18 cellular contexts compared by ENCODE assay signal in genomic region chr2:233764264-233764663, GRCh38. TPM values are rescaled to one million over a fixed set of nuclear protein-coding genes. Genes with fewer than 3 reads are reported as not detected.
A peak's percentile ranks its signal among the peaks of the same experiment; 100 is the strongest.
DNase-seq lines count a peak whose midpoint lies in the region; ATAC-seq and TF ChIP-seq lines count a peak whose summit lies in the region.
"Had no signal": no experiment of that assay in that cellular context is flagged by ENCODE, and none has a peak within 500 bp of the region (broad histone marks: within the 10 kb centered on the region; RNA-seq: fewer than 3 reads in every experiment).

No MANE protein-coding gene starts in this region.

- peak overlapping the region; percentile 49 for H3K27ac ChIP-seq in duodenal mucosa (ENCODE audit: low read depth, low read length)

- H3K9me3 Mint-ChIP-seq in activated CD4-positive, alpha-beta T cell treated with anti-CD3 and anti-CD28 coated beads for 36 hours (ENCODE audit: low read depth) = no peaks in the 10 kb centered on the region
- H3K9me3 Mint-ChIP-seq: CD4-positive, alpha-beta memory T cell; stimulated activated naive B cell treated with anti-CD40 and anti-IgM and Interleukin-4, amounts not matched to agents 10 μg/mL and 1 μg/mL and 100 μg/mL, for 72 hours had no signal

- H3K4me1 Mint-ChIP-seq in activated CD4-positive, alpha-beta T cell treated with anti-CD3 and anti-CD28 coated beads for 36 hours = no peaks in the 10 kb centered on the region
- H3K4me1 Mint-ChIP-seq: CD4-positive, alpha-beta memory T cell; stimulated activated naive B cell treated with anti-CD40 and anti-IgM and Interleukin-4, amounts not matched to agents 10 μg/mL and 1 μg/mL and 100 μg/mL, for 72 hours had no signal

- CTCF ChIA-PET in activated CD4-positive, alpha-beta T cell treated with anti-CD3 and anti-CD28 coated beads for 36 hours (lab: Charles Lee) = no interaction called here

- DNase-seq in AG10803 (ENCODE audit: low read depth) (peak; percentile 17), LoVo (ENCODE audit: low spot score) (peak; percentile 87), mucosa of descending colon (peak in 1 of 3 donors; percentile 17), amygdala (lab: John Stamatoyannopoulos, UW) (no peak), OCI-M2 (lab: John Stamatoyannopoulos, UW; ENCODE audit: unreplicated experiment) (no peak), DMS114 treated with DMSO at 0.1 percent for 48 hours (lab: John Stamatoyannopoulos, UW; ENCODE audit: unreplicated experiment) (no peak)
- no peak for DNase-seq in activated CD4-positive, alpha-beta T cell treated with anti-CD3 and anti-CD28 coated beads for 36 hours
- DNase-seq: activated CD4-positive, alpha-beta T cell treated with anti-CD3 and anti-CD28 coated beads, Interleukin-2, amount 50 U/mL, for 48 hours; activated effector memory CD4-positive, alpha-beta T cell treated with Interleukin-2 at 50 U/mL for 16 hours; CD4-positive, alpha-beta memory T cell; NCI-H2171 treated with DMSO at 0.1 percent for 48 hours; stimulated activated naive B cell treated with anti-CD40 and anti-IgM and Interleukin-4, amounts not matched to agents 10 μg/mL and 1 μg/mL and 100 μg/mL, for 72 hours had no signal

- peak overlapping the region in 1 of 2 donors; percentile 28 for H3K9ac ChIP-seq in duodenal mucosa (ENCODE audit: low read depth in 1 of 2, low read length in 2 of 2)

- H3K9me3 ChIP-seq in duodenal mucosa (ENCODE audit: control insufficient read depth in 1 of 2, low read length in 2 of 2) (no peaks in the 10 kb centered on the region), mucosa of descending colon (no peaks in the 10 kb centered on the region)

- H3K27ac Mint-ChIP-seq in activated CD4-positive, alpha-beta T cell treated with anti-CD3 and anti-CD28 coated beads for 36 hours = no peak overlapping the region
- H3K27ac Mint-ChIP-seq: CD4-positive, alpha-beta memory T cell; progenitor cell of endocrine pancreas; stimulated activated naive B cell treated with anti-CD40 and anti-IgM and Interleukin-4, amounts not matched to agents 10 μg/mL and 1 μg/mL and 100 μg/mL, for 72 hours had no signal

- TF ChIP-seq CTCF in AG10803 (conservative IDR thresholded peaks at IDR 0.05; ENCODE audit: low read length) (no peak), mucosa of descending colon (IDR thresholded peaks at IDR 0.05) (no peak)

- H3K4me3 ChIP-seq in AG10803 (ENCODE audit: low read length) = no peak overlapping the region
- peak overlapping the region; percentile 28 to 48 for H3K4me3 ChIP-seq in duodenal mucosa (ENCODE audit: low read depth in 1 of 2, low read length in 2 of 2)
- H3K4me3 ChIP-seq in mucosa of descending colon = no peak overlapping the region

- intact Hi-C loops in mucosa of descending colon (cut with DNase I, micrococcal nuclease) = no loop called here
- intact Hi-C loops in activated CD4-positive, alpha-beta T cell treated with anti-CD3 and anti-CD28 coated beads for 36 hours (cut with DNase I, micrococcal nuclease) = no loop called here

- H3K36me3 ChIP-seq in duodenal mucosa (ENCODE audit: control insufficient read depth in 1 of 2, insufficient read depth in 2 of 2, low read length in 2 of 2) (peaks cover 9 to 12% of the 10 kb centered on the region in 2 donors), mucosa of descending colon (ENCODE audit: low read depth) (no peaks in the 10 kb centered on the region)

- no peaks in the 10 kb centered on the region for H3K36me3 Mint-ChIP-seq in activated CD4-positive, alpha-beta T cell treated with anti-CD3 and anti-CD28 coated beads for 36 hours (ENCODE audit: low read depth)
- H3K36me3 Mint-ChIP-seq: CD4-positive, alpha-beta memory T cell had no signal

- peaks cover 25 to 32% of the 10 kb centered on the region in 2 donors for H3K4me1 ChIP-seq in duodenal mucosa (ENCODE audit: control insufficient read depth in 1 of 2, insufficient read depth in 2 of 2, low read length in 2 of 2)
- H3K4me1 ChIP-seq in mucosa of descending colon (ENCODE audit: low read depth) = peaks cover 7% of the 10 kb centered on the region

- POLR2A ChIA-PET in activated CD4-positive, alpha-beta T cell treated with anti-CD3 and anti-CD28 coated beads for 36 hours (lab: Charles Lee) = no interaction called here

- ATAC-seq in mucosa of descending colon = peak; percentile 88
- ATAC-seq in activated CD4-positive, alpha-beta T cell treated with anti-CD3 and anti-CD28 coated beads for 36 hours = no peak
- ATAC-seq: esophagus mucosa; Panc1; stimulated activated naive B cell treated with anti-CD40 and anti-IgM and Interleukin-4, amounts not matched to agents 10 μg/mL and 1 μg/mL and 100 μg/mL, for 72 hours had no signal

- H3K27me3 ChIP-seq in duodenal mucosa (ENCODE audit: control insufficient read depth in 1 of 2, insufficient read depth in 2 of 2, low read length in 2 of 2) = no peaks in the 10 kb centered on the region

- H3K27me3 Mint-ChIP-seq in activated CD4-positive, alpha-beta T cell treated with anti-CD3 and anti-CD28 coated beads for 36 hours = peaks cover 19% of the 10 kb centered on the region

- no peak overlapping the region for H3K4me3 Mint-ChIP-seq in activated CD4-positive, alpha-beta T cell treated with anti-CD3 and anti-CD28 coated beads for 36 hours
- H3K4me3 Mint-ChIP-seq: CD4-positive, alpha-beta memory T cell; stimulated activated naive B cell treated with anti-CD40 and anti-IgM and Interleukin-4, amounts not matched to agents 10 μg/mL and 1 μg/mL and 100 μg/mL, for 72 hours had no signal

RNA-seq across cellular contexts. Expression of gene UGT1A1, which starts 4.2 kb away (rescaled TPM):
- 1 to 10 TPM; 4.0 to 7.0 (median 4.9) TPM for total RNA-seq in mucosa of descending colon
- not detected for total RNA-seq in activated CD4-positive, alpha-beta T cell treated with anti-CD3 and anti-CD28 coated beads for 36 hours
- total RNA-seq: cardiac septum; CD4-positive, alpha-beta memory T cell; progenitor cell of endocrine pancreas; T-helper 2 cell treated with Interferon-gamma antibody and Interleukin-4, amounts not matched to agents 100 ng/mL and 5 ng/mL, for 36 hours had no signal

RNA-seq across cellular contexts. Expression of gene MROH2A, which starts 13.9 kb away (rescaled TPM):
- total RNA-seq in mucosa of descending colon = under 1 TPM in 1 of 3 donors, not detected in 2; 0.20 TPM
- total RNA-seq in activated CD4-positive, alpha-beta T cell treated with anti-CD3 and anti-CD28 coated beads for 36 hours = not detected
- total RNA-seq: cardiac septum; CD4-positive, alpha-beta memory T cell; progenitor cell of endocrine pancreas; T-helper 2 cell treated with Interferon-gamma antibody and Interleukin-4, amounts not matched to agents 100 ng/mL and 5 ng/mL, for 36 hours had no signal

RNA-seq across cellular contexts. Expression of gene UGT1A3, which starts 35.4 kb away (rescaled TPM):
- total RNA-seq in mucosa of descending colon = 1 to 10 TPM; 2.6 to 4.7 (median 2.7) TPM
- not detected for total RNA-seq in activated CD4-positive, alpha-beta T cell treated with anti-CD3 and anti-CD28 coated beads for 36 hours
- total RNA-seq: cardiac septum; CD4-positive, alpha-beta memory T cell; progenitor cell of endocrine pancreas; T-helper 2 cell treated with Interferon-gamma antibody and Interleukin-4, amounts not matched to agents 100 ng/mL and 5 ng/mL, for 36 hours had no signal

RNA-seq across cellular contexts. Expression of gene UGT1A4, which starts 45.7 kb away (rescaled TPM):
- total RNA-seq in mucosa of descending colon = 1 to 10 TPM; 2.4 to 7.0 (median 2.9) TPM
- not detected for total RNA-seq in activated CD4-positive, alpha-beta T cell treated with anti-CD3 and anti-CD28 coated beads for 36 hours
- total RNA-seq: cardiac septum; CD4-positive, alpha-beta memory T cell; progenitor cell of endocrine pancreas; T-helper 2 cell treated with Interferon-gamma antibody and Interleukin-4, amounts not matched to agents 100 ng/mL and 5 ng/mL, for 36 hours had no signal

RNA-seq across cellular contexts. Expression of gene UGT1A5, which starts 51.6 kb away (rescaled TPM):
- total RNA-seq in mucosa of descending colon = 1 to 10 TPM; 2.1 to 6.5 (median 2.4) TPM
- not detected for total RNA-seq in activated CD4-positive, alpha-beta T cell treated with anti-CD3 and anti-CD28 coated beads for 36 hours
- total RNA-seq: cardiac septum; CD4-positive, alpha-beta memory T cell; progenitor cell of endocrine pancreas; T-helper 2 cell treated with Interferon-gamma antibody and Interleukin-4, amounts not matched to agents 100 ng/mL and 5 ng/mL, for 36 hours had no signal

Comparison
In these comparisons a context has a peak if more than half of its experiments do, and no peak if none do; other contexts are left out.
1. DNase-seq: peak in AG10803 (single experiment) and LoVo (single experiment); none in amygdala (0 of 56), OCI-M2 (single experiment), activated CD4-positive, alpha-beta T cell treated with anti-CD3 and anti-CD28 coated beads for 36 hours (single experiment) and DMS114 treated with DMSO at 0.1 percent for 48 hours (single experiment).
2. H3K4me3 ChIP-seq: peak in duodenal mucosa (2 of 2); none in AG10803 (single experiment) and mucosa of descending colon (single experiment).
3. RNA of gene UGT1A1, which starts 4.2 kb away (total RNA-seq): 4.0 to 7.0 TPM in mucosa of descending colon; not detected in activated CD4-positive, alpha-beta T cell treated with anti-CD3 and anti-CD28 coated beads for 36 hours; every median in the first group is over 4 times any median in the second.